In genomic region chr7:42745357-42746022, GRCh38 we compare ENCODE assay signal across 9 cellular contexts.
DNase-seq lines count a peak whose midpoint lies in the region; ATAC-seq and TF ChIP-seq lines count a peak whose summit lies in the region.
"Had no signal": no experiment of that assay in that cellular context is flagged by ENCODE, and none has a peak within 500 bp of the region (broad histone marks: within the 10 kb centered on the region; RNA-seq: fewer than 3 reads in every experiment).

No MANE protein-coding gene starts in this region.

- H3K4me3 ChIP-seq in fibroblast of mammary gland (ENCODE audit: control insufficient read depth, low read depth, low read length) = no peak overlapping the region
- H3K4me3 ChIP-seq: HAP-1 had no signal

- ATAC-seq in GM19395 (IDR thresholded peaks at IDR 0.05; ENCODE audit: unreplicated experiment) (peak; percentile 61), GM18502 (IDR thresholded peaks at IDR 0.05; ENCODE audit: poor library complexity, unreplicated experiment) (no peak)

- in situ Hi-C loops in SK-MEL-5 (cut with HindIII; ENCODE audit: low pct_unique_long_range_greater_than_20kb, low sequenced_read_pairs) = no loop called here

- peak; percentile 67 for TF ChIP-seq CTCF in fibroblast of mammary gland (conservative IDR thresholded peaks at IDR 0.05; ENCODE audit: control insufficient read depth, insufficient read depth, low read depth, low read length)

- peak; percentile 22 for DNase-seq in AG08396 (ENCODE audit: low spot score)
- peak; percentile 76 for DNase-seq in SK-MEL-5 (ENCODE audit: low read depth, low spot score)
- peak; percentile 38 for DNase-seq in fibroblast of mammary gland (ENCODE audit: low read depth)
- peak; percentile 10 to 29 for DNase-seq in stimulated activated CD4-positive, alpha-beta T cell treated with anti-CD3 and anti-CD28 coated beads, Interleukin-15, amount 100 ng/mL, for 48 hours (ENCODE audit: low read depth in 2 of 2)
- no peak for DNase-seq in MV-4-11 (lab: John Stamatoyannopoulos, UW)
- DNase-seq in NCI-H146 (lab: John Stamatoyannopoulos, UW) = no peak

Comparison
In these comparisons a context has a peak if more than half of its experiments do, and no peak if none do; other contexts are left out.
1. DNase-seq: peak in AG08396 (single experiment), SK-MEL-5 (single experiment), fibroblast of mammary gland (single experiment) and stimulated activated CD4-positive, alpha-beta T cell treated with anti-CD3 and anti-CD28 coated beads, Interleukin-15, amount 100 ng/mL, for 48 hours (2 of 2); none in MV-4-11 (single experiment) and NCI-H146 (single experiment).